9 cellular contexts compared by ENCODE assay signal in the genomic region with DNA sequence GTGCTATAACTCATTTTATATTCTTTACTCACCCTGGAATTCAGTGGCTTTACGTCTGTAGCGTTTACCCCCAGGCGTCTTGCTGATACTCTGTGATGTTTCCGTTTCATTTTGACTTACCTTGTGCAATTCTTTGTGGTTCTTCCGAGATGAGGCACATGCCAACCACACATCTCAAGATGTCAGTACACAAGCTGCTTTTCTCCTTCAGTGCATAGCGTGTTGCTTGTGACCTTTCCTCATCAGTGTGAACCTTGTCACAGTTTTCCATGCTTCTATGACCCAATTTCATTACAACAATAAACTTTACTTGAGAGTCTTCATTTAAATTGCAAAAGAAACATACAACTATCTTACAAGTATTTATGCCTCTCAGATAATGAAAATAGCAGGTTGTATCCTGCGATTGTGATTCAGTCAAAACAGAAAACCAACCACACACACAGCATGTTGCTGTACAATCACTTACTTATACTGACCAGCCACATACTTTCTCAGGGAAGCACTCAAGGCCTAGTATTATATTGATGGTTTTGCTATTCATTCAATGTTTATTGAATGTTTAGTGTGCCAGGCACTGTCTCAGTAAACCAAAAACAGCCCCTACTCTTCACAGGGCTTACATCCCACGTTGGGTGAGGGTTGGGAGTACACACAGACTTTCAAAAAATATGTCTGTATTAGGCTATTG.
DNase-seq lines count a peak whose midpoint lies in the region; ATAC-seq lines count a peak whose summit lies in the region.
"Had no signal": no experiment of that assay in that cellular context is flagged by ENCODE, and none has a peak within 500 bp of the region (broad histone marks: within the 10 kb centered on the region; RNA-seq: fewer than 3 reads in every experiment).

No MANE protein-coding gene starts in this region.

- peak; percentile 84 for DNase-seq in SIG-M5 (lab: John Stamatoyannopoulos, UW)
- DNase-seq in T47D (ENCODE audit: low read depth in 1 of 2, low spot score in 1 of 2), result peak; percentile 46 to 65
- peak; percentile 35 to 53 for DNase-seq in stimulated activated CD8-positive, alpha-beta memory T cell treated with anti-CD3 and anti-CD28 coated beads, Interleukin-7, amount 100 ng/mL, for 4 hours (ENCODE audit: low read depth in 2 of 2)
- DNase-seq in NCI-H2029 (lab: John Stamatoyannopoulos, UW), result no peak
- no peak for DNase-seq in NCI-H146 treated with DMSO at 0.1 percent for 48 hours (lab: John Stamatoyannopoulos, UW; ENCODE audit: unreplicated experiment)
- DNase-seq in AG08395 (ENCODE audit: low spot score), result no peak
- DNase-seq: naive B cell had no signal

- ATAC-seq in GM18867 (IDR thresholded peaks at IDR 0.05; ENCODE audit: unreplicated experiment), result peak; percentile 79
- ATAC-seq in HG02970 (IDR thresholded peaks at IDR 0.05; ENCODE audit: low FRiP score, unreplicated experiment), result peak; percentile 48

- in situ Hi-C loops in T47D (cut with HindIII; ENCODE audit: low pct_unique_long_range_greater_than_20kb, low sequenced_read_pairs), result no loop called here

Comparison
In these comparisons a context has a peak if more than half of its experiments do, and no peak if none do; other contexts are left out.
1. DNase-seq: peak in SIG-M5 (single experiment), T47D (2 of 2) and stimulated activated CD8-positive, alpha-beta memory T cell treated with anti-CD3 and anti-CD28 coated beads, Interleukin-7, amount 100 ng/mL, for 4 hours (2 of 2); none in NCI-H2029 (single experiment), NCI-H146 treated with DMSO at 0.1 percent for 48 hours (single experiment) and AG08395 (single experiment).